Comparison of ENCODE assay signal across 21 cellular contexts in genomic region chr2:75596784-75597183, GRCh38. TPM values are rescaled to one million over a fixed set of nuclear protein-coding genes. Genes with fewer than 3 reads are reported as not detected.
DNase-seq lines count a peak whose midpoint lies in the region; TF ChIP-seq lines count a peak whose summit lies in the region.
"Had no signal": no experiment of that assay in that cellular context is flagged by ENCODE, and none has a peak within 500 bp of the region (broad histone marks: within the 10 kb centered on the region; RNA-seq: fewer than 3 reads in every experiment).

No MANE protein-coding gene starts in this region.

- no peaks in the 10 kb centered on the region for H3K27me3 Mint-ChIP-seq in chondrocyte (ENCODE audit: low read depth)
- H3K27me3 Mint-ChIP-seq in nephron (ENCODE audit: low read depth): no peaks in the 10 kb centered on the region

- H3K4me3 Mint-ChIP-seq in chondrocyte (ENCODE audit: unreplicated experiment): no peak overlapping the region
- no peak overlapping the region for H3K4me3 Mint-ChIP-seq in nephron

- H3K27ac Mint-ChIP-seq in chondrocyte (ENCODE audit: unreplicated experiment): peak overlapping the region; percentile 91
- H3K27ac Mint-ChIP-seq in nephron: peak overlapping the region; percentile 92 to 94 (median 93)

- peaks cover 79% of the 10 kb centered on the region for H3K4me1 Mint-ChIP-seq in chondrocyte (ENCODE audit: low read depth)
- peaks cover 27% of the 10 kb centered on the region for H3K4me1 Mint-ChIP-seq in nephron

- DNase-seq in EH (ENCODE audit: low read depth): peak; percentile 79
- peak; percentile 86 for DNase-seq in M059J (ENCODE audit: low read depth)
- no peak for DNase-seq in chondrocyte (ENCODE audit: low spot score)
- no peak for DNase-seq in hypothalamus (lab: John Stamatoyannopoulos, UW)
- no peak for DNase-seq in foreskin melanocyte
- no peak for DNase-seq in inferior parietal cortex (ENCODE audit: extremely low spot score)
- no peak for DNase-seq in activated CD4-positive, alpha-beta T cell treated with anti-CD3 and anti-CD28 coated beads, Interleukin-2, amount 50 U/mL, for 48 hours
- DNase-seq: activated CD4-positive, alpha-beta T cell treated with anti-CD3 and anti-CD28 coated beads, Interleukin-2, amount 50 U/mL, for 1 hour; activated naive CD4-positive, alpha-beta T cell treated with Interleukin-2 at 50 U/mL for 16 hours; activated T-cell treated with anti-CD3 and anti-CD28 coated beads for 4 hours; anterior cingulate cortex; Calu3; colonic mucosa; GDM1; NCI-H1694; NCI-H2227 treated with DMSO at 0.1 percent for 48 hours; RPMI8226; stimulated activated CD4-positive, alpha-beta T cell treated with anti-CD3 and anti-CD28 coated beads, Interleukin-4, amount 100 ng/mL, for 1 hour; T-helper 1 cell had no signal

- H3K36me3 Mint-ChIP-seq in chondrocyte (ENCODE audit: low read depth): no peaks in the 10 kb centered on the region
- no peaks in the 10 kb centered on the region for H3K36me3 Mint-ChIP-seq in nephron (ENCODE audit: low read depth)

- no peaks in the 10 kb centered on the region for H3K9me3 Mint-ChIP-seq in chondrocyte (ENCODE audit: low read depth)
- H3K9me3 Mint-ChIP-seq in nephron: no peaks in the 10 kb centered on the region

- TF ChIP-seq CTCF in chondrocyte (IDR thresholded peaks at IDR 0.05): no peak
- no peak for TF ChIP-seq CTCF in nephron (IDR thresholded peaks at IDR 0.05; ENCODE audit: unreplicated experiment in 3 of 3)

RNA-seq across cellular contexts. Expression of gene EVA1A, which starts 36.0 kb away (rescaled TPM):
- 122 and 124 TPM in 2 replicates for total RNA-seq in M059J (2014; rRNA removed; shearing (Covaris generic))
- total RNA-seq in chondrocyte: 19.8 to 27.3 TPM (median 20.9 TPM) in 3 replicates
- total RNA-seq: Calu3, vagina had no signal

RNA-seq across cellular contexts. Expression of gene MRPL19, which starts 49.8 kb away (rescaled TPM):
- 51.0 and 71.6 TPM in 2 replicates for total RNA-seq in M059J (2014; rRNA removed; shearing (Covaris generic))
- 43.5 to 52.3 TPM (median 47.8 TPM) in 3 replicates for total RNA-seq in chondrocyte

Comparison
In these comparisons a context has a peak if more than half of its experiments do, and no peak if none do; other contexts are left out.
1. DNase-seq: peak in EH (single experiment) and M059J (single experiment); none in chondrocyte (single experiment), hypothalamus (0 of 51), foreskin melanocyte (single experiment), inferior parietal cortex (single experiment) and activated CD4-positive, alpha-beta T cell treated with anti-CD3 and anti-CD28 coated beads, Interleukin-2, amount 50 U/mL, for 48 hours (0 of 2).